In the genomic region with DNA sequence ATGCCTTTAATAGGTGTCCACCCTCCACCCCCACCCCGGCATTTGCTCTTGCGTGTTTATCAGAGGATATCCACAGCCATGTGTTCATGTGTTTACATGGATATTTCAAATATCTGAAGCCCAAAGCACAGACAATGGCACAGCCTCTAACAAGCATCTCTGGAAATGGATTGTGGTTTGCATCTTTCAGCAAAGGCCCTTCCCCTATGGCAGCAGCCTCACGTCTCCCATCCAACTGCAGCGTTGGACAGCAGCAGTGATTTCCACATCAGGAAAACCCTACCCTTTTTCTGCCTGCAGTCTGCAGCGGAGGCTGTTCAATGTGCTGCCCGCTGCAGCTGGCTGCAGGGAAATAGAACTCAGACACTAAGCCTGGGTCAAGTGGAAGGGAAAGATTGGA, we compare ENCODE assay signal across 2 cellular contexts.
TF ChIP-seq lines count a peak whose summit lies in the region.

No MANE protein-coding gene starts in this region.

TF ChIP-seq in SK-N-SH, 30 proteins besides CTCF, POLR2A, EP300 and RAD21:
- TF ChIP-seq, protein P1, sequence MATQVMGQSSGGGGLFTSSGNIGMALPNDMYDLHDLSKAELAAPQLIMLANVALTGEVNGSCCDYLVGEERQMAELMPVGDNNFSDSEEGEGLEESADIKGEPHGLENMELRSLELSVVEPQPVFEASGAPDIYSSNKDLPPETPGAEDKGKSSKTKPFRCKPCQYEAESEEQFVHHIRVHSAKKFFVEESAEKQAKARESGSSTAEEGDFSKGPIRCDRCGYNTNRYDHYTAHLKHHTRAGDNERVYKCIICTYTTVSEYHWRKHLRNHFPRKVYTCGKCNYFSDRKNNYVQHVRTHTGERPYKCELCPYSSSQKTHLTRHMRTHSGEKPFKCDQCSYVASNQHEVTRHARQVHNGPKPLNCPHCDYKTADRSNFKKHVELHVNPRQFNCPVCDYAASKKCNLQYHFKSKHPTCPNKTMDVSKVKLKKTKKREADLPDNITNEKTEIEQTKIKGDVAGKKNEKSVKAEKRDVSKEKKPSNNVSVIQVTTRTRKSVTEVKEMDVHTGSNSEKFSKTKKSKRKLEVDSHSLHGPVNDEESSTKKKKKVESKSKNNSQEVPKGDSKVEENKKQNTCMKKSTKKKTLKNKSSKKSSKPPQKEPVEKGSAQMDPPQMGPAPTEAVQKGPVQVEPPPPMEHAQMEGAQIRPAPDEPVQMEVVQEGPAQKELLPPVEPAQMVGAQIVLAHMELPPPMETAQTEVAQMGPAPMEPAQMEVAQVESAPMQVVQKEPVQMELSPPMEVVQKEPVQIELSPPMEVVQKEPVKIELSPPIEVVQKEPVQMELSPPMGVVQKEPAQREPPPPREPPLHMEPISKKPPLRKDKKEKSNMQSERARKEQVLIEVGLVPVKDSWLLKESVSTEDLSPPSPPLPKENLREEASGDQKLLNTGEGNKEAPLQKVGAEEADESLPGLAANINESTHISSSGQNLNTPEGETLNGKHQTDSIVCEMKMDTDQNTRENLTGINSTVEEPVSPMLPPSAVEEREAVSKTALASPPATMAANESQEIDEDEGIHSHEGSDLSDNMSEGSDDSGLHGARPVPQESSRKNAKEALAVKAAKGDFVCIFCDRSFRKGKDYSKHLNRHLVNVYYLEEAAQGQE (IDR thresholded peaks at IDR 0.05; ENCODE audit: low read depth, low read length) = peak; percentile 76; the same call in 1 of the 2 replicates
- no peak for TF ChIP-seq FOSL2 (IDR thresholded peaks at IDR 0.05; ENCODE audit: borderline replicate concordance, low read depth)
TF ChIP-seq in SK-N-SH: peak in this region for 1.

TF ChIP-seq in SK-N-SH treated with all-trans-retinoic acid at 6 μM for 48 hours, 23 proteins besides CTCF, POLR2A, EP300 and RAD21 (continued from another document):
- TF ChIP-seq, protein P2, sequence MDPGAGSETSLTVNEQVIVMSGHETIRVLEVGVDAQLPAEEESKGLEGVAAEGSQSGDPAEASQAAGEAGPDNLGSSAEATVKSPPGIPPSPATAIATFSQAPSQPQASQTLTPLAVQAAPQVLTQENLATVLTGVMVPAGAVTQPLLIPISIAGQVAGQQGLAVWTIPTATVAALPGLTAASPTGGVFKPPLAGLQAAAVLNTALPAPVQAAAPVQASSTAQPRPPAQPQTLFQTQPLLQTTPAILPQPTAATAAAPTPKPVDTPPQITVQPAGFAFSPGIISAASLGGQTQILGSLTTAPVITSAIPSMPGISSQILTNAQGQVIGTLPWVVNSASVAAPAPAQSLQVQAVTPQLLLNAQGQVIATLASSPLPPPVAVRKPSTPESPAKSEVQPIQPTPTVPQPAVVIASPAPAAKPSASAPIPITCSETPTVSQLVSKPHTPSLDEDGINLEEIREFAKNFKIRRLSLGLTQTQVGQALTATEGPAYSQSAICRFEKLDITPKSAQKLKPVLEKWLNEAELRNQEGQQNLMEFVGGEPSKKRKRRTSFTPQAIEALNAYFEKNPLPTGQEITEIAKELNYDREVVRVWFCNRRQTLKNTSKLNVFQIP (CRISPR knock-in tag; IDR thresholded peaks at IDR 0.05; ENCODE audit: borderline replicate concordance, low read depth) = no peak
- TF ChIP-seq ARNTL (CRISPR knock-in tag; IDR thresholded peaks at IDR 0.05; ENCODE audit: borderline replicate concordance, low read depth) (no peak), PATZ1 (CRISPR knock-in tag; IDR thresholded peaks at IDR 0.05; ENCODE audit: borderline replicate concordance) (no peak), GLIS3 (CRISPR knock-in tag; IDR thresholded peaks at IDR 0.05) (no peak)
- TF ChIP-seq, protein P3, sequence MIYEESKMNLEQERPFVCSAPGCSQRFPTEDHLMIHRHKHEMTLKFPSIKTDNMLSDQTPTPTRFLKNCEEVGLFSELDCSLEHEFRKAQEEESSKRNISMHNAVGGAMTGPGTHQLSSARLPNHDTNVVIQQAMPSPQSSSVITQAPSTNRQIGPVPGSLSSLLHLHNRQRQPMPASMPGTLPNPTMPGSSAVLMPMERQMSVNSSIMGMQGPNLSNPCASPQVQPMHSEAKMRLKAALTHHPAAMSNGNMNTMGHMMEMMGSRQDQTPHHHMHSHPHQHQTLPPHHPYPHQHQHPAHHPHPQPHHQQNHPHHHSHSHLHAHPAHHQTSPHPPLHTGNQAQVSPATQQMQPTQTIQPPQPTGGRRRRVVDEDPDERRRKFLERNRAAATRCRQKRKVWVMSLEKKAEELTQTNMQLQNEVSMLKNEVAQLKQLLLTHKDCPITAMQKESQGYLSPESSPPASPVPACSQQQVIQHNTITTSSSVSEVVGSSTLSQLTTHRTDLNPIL (CRISPR knock-in tag; IDR thresholded peaks at IDR 0.05; ENCODE audit: low read depth) = no peak
- TF ChIP-seq, protein P4, sequence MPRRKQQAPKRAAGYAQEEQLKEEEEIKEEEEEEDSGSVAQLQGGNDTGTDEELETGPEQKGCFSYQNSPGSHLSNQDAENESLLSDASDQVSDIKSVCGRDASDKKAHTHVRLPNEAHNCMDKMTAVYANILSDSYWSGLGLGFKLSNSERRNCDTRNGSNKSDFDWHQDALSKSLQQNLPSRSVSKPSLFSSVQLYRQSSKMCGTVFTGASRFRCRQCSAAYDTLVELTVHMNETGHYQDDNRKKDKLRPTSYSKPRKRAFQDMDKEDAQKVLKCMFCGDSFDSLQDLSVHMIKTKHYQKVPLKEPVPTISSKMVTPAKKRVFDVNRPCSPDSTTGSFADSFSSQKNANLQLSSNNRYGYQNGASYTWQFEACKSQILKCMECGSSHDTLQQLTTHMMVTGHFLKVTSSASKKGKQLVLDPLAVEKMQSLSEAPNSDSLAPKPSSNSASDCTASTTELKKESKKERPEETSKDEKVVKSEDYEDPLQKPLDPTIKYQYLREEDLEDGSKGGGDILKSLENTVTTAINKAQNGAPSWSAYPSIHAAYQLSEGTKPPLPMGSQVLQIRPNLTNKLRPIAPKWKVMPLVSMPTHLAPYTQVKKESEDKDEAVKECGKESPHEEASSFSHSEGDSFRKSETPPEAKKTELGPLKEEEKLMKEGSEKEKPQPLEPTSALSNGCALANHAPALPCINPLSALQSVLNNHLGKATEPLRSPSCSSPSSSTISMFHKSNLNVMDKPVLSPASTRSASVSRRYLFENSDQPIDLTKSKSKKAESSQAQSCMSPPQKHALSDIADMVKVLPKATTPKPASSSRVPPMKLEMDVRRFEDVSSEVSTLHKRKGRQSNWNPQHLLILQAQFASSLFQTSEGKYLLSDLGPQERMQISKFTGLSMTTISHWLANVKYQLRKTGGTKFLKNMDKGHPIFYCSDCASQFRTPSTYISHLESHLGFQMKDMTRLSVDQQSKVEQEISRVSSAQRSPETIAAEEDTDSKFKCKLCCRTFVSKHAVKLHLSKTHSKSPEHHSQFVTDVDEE (CRISPR knock-in tag; IDR thresholded peaks at IDR 0.05) = no peak
TF ChIP-seq in SK-N-SH treated with all-trans-retinoic acid at 6 μM for 48 hours: peak in this region for 0.
